Comparison of ENCODE assay signal across 1 cellular context in the genomic region with DNA sequence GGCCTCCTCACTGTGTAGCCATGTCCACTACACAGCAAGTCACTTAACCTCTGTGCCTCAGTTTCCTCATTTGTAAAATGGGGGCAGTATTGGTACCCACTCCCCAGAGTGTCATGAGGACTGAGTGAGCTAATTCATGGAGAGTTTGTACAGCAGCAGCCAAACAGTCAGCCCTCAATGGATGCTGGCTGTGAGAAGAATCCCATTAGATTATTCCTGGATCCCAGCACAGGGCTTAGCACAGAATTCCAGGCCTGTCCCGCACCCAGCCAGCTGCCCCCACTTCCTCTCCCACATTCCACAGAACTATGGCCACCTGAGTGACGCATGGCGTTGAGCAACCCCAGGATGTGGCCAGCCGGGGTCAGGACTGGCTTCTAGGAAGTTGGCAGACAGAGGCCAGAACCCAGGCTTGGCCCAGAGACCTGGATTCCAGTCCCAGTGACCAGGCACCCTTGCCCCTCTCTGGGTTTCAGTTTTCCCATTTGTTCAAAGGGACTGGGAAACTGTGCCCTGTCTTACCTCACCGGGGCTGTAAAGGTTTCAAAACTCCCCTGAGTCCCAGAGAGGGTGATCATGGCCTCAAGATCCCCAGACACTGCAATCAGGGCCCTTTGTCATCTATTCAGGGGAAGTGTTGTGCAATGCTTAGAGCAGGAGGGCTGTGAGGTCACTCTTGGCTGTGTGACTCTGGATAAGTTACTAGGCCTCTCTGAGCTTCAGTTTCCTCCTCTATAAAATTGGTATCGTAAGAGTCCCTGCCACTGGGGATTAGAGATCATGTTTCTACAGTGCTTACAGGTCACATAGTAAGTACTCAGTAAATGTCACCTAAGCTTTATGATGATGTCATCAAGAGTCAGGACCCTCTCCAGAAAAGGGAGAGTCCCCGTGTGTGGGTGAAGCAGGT.
TF ChIP-seq lines count a peak whose summit lies in the region.

No MANE protein-coding gene starts in this region.

TF ChIP-seq in SK-N-SH treated with all-trans-retinoic acid at 6 μM for 48 hours, 23 proteins besides CTCF, POLR2A, EP300 and RAD21 (continued from another document):
- TF ChIP-seq, protein P1, sequence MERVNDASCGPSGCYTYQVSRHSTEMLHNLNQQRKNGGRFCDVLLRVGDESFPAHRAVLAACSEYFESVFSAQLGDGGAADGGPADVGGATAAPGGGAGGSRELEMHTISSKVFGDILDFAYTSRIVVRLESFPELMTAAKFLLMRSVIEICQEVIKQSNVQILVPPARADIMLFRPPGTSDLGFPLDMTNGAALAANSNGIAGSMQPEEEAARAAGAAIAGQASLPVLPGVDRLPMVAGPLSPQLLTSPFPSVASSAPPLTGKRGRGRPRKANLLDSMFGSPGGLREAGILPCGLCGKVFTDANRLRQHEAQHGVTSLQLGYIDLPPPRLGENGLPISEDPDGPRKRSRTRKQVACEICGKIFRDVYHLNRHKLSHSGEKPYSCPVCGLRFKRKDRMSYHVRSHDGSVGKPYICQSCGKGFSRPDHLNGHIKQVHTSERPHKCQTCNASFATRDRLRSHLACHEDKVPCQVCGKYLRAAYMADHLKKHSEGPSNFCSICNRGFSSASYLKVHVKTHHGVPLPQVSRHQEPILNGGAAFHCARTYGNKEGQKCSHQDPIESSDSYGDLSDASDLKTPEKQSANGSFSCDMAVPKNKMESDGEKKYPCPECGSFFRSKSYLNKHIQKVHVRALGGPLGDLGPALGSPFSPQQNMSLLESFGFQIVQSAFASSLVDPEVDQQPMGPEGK (CRISPR knock-in tag; IDR thresholded peaks at IDR 0.05; ENCODE audit: borderline replicate concordance): peak; percentile 49; the same call in 1 of the 2 replicates
- no peak for TF ChIP-seq TCF4 (CRISPR knock-in tag; IDR thresholded peaks at IDR 0.05; ENCODE audit: borderline replicate concordance)
- TF ChIP-seq, protein P2, sequence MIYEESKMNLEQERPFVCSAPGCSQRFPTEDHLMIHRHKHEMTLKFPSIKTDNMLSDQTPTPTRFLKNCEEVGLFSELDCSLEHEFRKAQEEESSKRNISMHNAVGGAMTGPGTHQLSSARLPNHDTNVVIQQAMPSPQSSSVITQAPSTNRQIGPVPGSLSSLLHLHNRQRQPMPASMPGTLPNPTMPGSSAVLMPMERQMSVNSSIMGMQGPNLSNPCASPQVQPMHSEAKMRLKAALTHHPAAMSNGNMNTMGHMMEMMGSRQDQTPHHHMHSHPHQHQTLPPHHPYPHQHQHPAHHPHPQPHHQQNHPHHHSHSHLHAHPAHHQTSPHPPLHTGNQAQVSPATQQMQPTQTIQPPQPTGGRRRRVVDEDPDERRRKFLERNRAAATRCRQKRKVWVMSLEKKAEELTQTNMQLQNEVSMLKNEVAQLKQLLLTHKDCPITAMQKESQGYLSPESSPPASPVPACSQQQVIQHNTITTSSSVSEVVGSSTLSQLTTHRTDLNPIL (CRISPR knock-in tag; IDR thresholded peaks at IDR 0.05; ENCODE audit: low read depth): 0 out of 2 replicates have a peak, but pooled peaks have one; percentile 46
- no peak for TF ChIP-seq BACH2 (CRISPR knock-in tag; IDR thresholded peaks at IDR 0.05; ENCODE audit: borderline replicate concordance)
- TF ChIP-seq OSR1 (CRISPR knock-in tag; IDR thresholded peaks at IDR 0.05): no peak
- no peak for TF ChIP-seq SNAI2 (CRISPR knock-in tag; IDR thresholded peaks at IDR 0.05)
- TF ChIP-seq, protein P3, sequence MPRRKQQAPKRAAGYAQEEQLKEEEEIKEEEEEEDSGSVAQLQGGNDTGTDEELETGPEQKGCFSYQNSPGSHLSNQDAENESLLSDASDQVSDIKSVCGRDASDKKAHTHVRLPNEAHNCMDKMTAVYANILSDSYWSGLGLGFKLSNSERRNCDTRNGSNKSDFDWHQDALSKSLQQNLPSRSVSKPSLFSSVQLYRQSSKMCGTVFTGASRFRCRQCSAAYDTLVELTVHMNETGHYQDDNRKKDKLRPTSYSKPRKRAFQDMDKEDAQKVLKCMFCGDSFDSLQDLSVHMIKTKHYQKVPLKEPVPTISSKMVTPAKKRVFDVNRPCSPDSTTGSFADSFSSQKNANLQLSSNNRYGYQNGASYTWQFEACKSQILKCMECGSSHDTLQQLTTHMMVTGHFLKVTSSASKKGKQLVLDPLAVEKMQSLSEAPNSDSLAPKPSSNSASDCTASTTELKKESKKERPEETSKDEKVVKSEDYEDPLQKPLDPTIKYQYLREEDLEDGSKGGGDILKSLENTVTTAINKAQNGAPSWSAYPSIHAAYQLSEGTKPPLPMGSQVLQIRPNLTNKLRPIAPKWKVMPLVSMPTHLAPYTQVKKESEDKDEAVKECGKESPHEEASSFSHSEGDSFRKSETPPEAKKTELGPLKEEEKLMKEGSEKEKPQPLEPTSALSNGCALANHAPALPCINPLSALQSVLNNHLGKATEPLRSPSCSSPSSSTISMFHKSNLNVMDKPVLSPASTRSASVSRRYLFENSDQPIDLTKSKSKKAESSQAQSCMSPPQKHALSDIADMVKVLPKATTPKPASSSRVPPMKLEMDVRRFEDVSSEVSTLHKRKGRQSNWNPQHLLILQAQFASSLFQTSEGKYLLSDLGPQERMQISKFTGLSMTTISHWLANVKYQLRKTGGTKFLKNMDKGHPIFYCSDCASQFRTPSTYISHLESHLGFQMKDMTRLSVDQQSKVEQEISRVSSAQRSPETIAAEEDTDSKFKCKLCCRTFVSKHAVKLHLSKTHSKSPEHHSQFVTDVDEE (CRISPR knock-in tag; IDR thresholded peaks at IDR 0.05): no peak
- no peak for TF ChIP-seq ZNF70 (CRISPR knock-in tag; IDR thresholded peaks at IDR 0.05)
- TF ChIP-seq GLIS3 (CRISPR knock-in tag; IDR thresholded peaks at IDR 0.05): no peak
- TF ChIP-seq, protein P4, sequence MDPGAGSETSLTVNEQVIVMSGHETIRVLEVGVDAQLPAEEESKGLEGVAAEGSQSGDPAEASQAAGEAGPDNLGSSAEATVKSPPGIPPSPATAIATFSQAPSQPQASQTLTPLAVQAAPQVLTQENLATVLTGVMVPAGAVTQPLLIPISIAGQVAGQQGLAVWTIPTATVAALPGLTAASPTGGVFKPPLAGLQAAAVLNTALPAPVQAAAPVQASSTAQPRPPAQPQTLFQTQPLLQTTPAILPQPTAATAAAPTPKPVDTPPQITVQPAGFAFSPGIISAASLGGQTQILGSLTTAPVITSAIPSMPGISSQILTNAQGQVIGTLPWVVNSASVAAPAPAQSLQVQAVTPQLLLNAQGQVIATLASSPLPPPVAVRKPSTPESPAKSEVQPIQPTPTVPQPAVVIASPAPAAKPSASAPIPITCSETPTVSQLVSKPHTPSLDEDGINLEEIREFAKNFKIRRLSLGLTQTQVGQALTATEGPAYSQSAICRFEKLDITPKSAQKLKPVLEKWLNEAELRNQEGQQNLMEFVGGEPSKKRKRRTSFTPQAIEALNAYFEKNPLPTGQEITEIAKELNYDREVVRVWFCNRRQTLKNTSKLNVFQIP (CRISPR knock-in tag; IDR thresholded peaks at IDR 0.05; ENCODE audit: borderline replicate concordance, low read depth): no peak
- TF ChIP-seq ZFP30 (CRISPR knock-in tag; IDR thresholded peaks at IDR 0.05): no peak
- TF ChIP-seq ARNTL (CRISPR knock-in tag; IDR thresholded peaks at IDR 0.05; ENCODE audit: borderline replicate concordance, low read depth): no peak
- no peak for TF ChIP-seq ZC3H10 (CRISPR knock-in tag; IDR thresholded peaks at IDR 0.05)
- TF ChIP-seq ZNF565 (CRISPR knock-in tag; conservative IDR thresholded peaks at IDR 0.05; ENCODE audit: low read depth): no peak
- no peak for TF ChIP-seq ESRRG (CRISPR knock-in tag; IDR thresholded peaks at IDR 0.05)
- no peak for TF ChIP-seq PPARA (CRISPR knock-in tag; IDR thresholded peaks at IDR 0.05; ENCODE audit: borderline replicate concordance)
TF ChIP-seq in SK-N-SH treated with all-trans-retinoic acid at 6 μM for 48 hours: peak in this region for 5.
